Comparison of ENCODE assay signal across 10 cellular contexts in genomic region chr20:49685161-49685601, GRCh38. TPM values are rescaled to one million over a fixed set of nuclear protein-coding genes. Genes with fewer than 3 reads are reported as not detected.
DNase-seq lines count a peak whose midpoint lies in the region; ATAC-seq, FAIRE-seq and TF ChIP-seq lines count a peak whose summit lies in the region.
"Had no signal": no experiment of that assay in that cellular context is flagged by ENCODE, and none has a peak within 500 bp of the region (broad histone marks: within the 10 kb centered on the region; RNA-seq: fewer than 3 reads in every experiment).

No MANE protein-coding gene starts in this region.

- CTCF ChIA-PET in activated CD8-positive, alpha-beta memory T cell treated with anti-CD3 and anti-CD28 coated beads, Interleukin-2, amount 10 ng/mL, durations not matched to agents 7 days and 5 days (lab: Charles Lee), result no interaction called here
- CTCF ChIA-PET in HepG2 (lab: Yijun Ruan, JAX; ENCODE audit: low intra/inter-chr PET ratio, low total read pairs), result no interaction called here

- intact Hi-C loops in activated T-helper 2 cell treated with anti-CD3 and anti-CD28 coated beads, Interferon-gamma antibody, Interleukin-2, Interleukin-4, amounts not matched to agents 10 μg/mL and 5 μg/mL and 100 μg/mL, durations not matched to agents 14 hours and 24 hours and 36 hours (cut with micrococcal nuclease), result no loop called here
- intact Hi-C loops in HepG2 (cut with micrococcal nuclease; ENCODE audit: unreplicated experiment) (no loop called here), tibial artery (cut with DNase I; ENCODE audit: low total_unique reads) (no loop called here)

- no peak overlapping the region for H3K27ac ChIP-seq in HepG2 (ENCODE audit: extremely low read length, insufficient read depth, low read length)
- peak overlapping the region; percentile 48 to 54 for H3K27ac ChIP-seq in tibial artery

- H3K9ac ChIP-seq in HepG2 (ENCODE audit: insufficient read depth, low read depth, low read length), result no peak overlapping the region

- TF ChIP-seq RAD21 in HepG2 (CRISPR knock-in tag; IDR thresholded peaks at IDR 0.05), result no peak

- H3K27me3 ChIP-seq in HepG2 (ENCODE audit: control insufficient read depth in 1 of 2, insufficient read depth in 2 of 2, low read length in 2 of 2) (no peaks in the 10 kb centered on the region), tibial artery (no peaks in the 10 kb centered on the region)
- H3K27me3 ChIP-seq: spleen had no signal

- POLR2A ChIA-PET in HepG2 (lab: Yijun Ruan, JAX), result interaction anchor here (1.4 kb wide), 1 partner anchor 10 kb away, joined by 6 read pairs; no protein-coding TSS in a partner anchor

- H3K36me3 Mint-ChIP-seq in activated CD8-positive, alpha-beta memory T cell treated with anti-CD3 and anti-CD28 coated beads, Interleukin-2, amount 10 ng/mL, durations not matched to agents 7 days and 5 days, result peaks cover 10% of the 10 kb centered on the region
- peaks cover 25% of the 10 kb centered on the region for H3K36me3 Mint-ChIP-seq in activated T-helper 2 cell treated with anti-CD3 and anti-CD28 coated beads, Interferon-gamma antibody, Interleukin-2, Interleukin-4, amounts not matched to agents 10 μg/mL and 5 μg/mL and 100 μg/mL, durations not matched to agents 14 hours and 24 hours and 36 hours (ENCODE audit: low read depth)

- H3K4me3 ChIP-seq in HepG2 (replicated peaks in 1 of 3; ENCODE audit: insufficient read depth in 1 of 3, low read depth in 2 of 3, low read length in 3 of 3) (no peak overlapping the region), tibial artery (no peak overlapping the region)
- H3K4me3 ChIP-seq: spleen had no signal

- H4K20me1 ChIP-seq in HepG2 (ENCODE audit: insufficient read depth, low read length), result no peaks in the 10 kb centered on the region; the same call in 1 of the 2 replicates

- peaks cover 49% of the 10 kb centered on the region for H3K4me1 Mint-ChIP-seq in activated CD8-positive, alpha-beta memory T cell treated with anti-CD3 and anti-CD28 coated beads, Interleukin-2, amount 10 ng/mL, durations not matched to agents 7 days and 5 days
- peaks cover 38% of the 10 kb centered on the region for H3K4me1 Mint-ChIP-seq in activated T-helper 2 cell treated with anti-CD3 and anti-CD28 coated beads, Interferon-gamma antibody, Interleukin-2, Interleukin-4, amounts not matched to agents 10 μg/mL and 5 μg/mL and 100 μg/mL, durations not matched to agents 14 hours and 24 hours and 36 hours (ENCODE audit: low read depth)

- in situ Hi-C loops in HepG2 (cut with HindIII; ENCODE audit: extremely low pct_ligation_motif_present, low pct_unique_long_range_greater_than_20kb), result no loop called here

- peaks cover 1 to 17% of the 10 kb centered on the region in 2 experiments; a peak in 4 of 5 replicates for H3K36me3 ChIP-seq in HepG2 (replicated peaks in 1 of 2; ENCODE audit: control insufficient read depth in 1 of 2, insufficient read depth in 2 of 2, low read length in 2 of 2)
- peaks cover 0 to 4% (median 0%) of the 10 kb centered on the region in 3 donors for H3K36me3 ChIP-seq in tibial artery

- FAIRE-seq in HepG2 (lab: Jason Lieb, UNC) (no peak), HTR-8/SVneo (lab: Jason Lieb, UNC) (no peak)
- FAIRE-seq: GM18507 had no signal

- DNase-seq in activated CD8-positive, alpha-beta memory T cell treated with anti-CD3 and anti-CD28 coated beads, Interleukin-2, amount 10 ng/mL, durations not matched to agents 7 days and 5 days, result no peak
- no peak for DNase-seq in activated CD8-positive, alpha-beta memory T cell treated with anti-CD3 and anti-CD28 coated beads, Interleukin-2, amount 50 U/mL, for 4 hours
- no peak for DNase-seq in activated T-helper 2 cell treated with anti-CD3 and anti-CD28 coated beads, Interferon-gamma antibody, Interleukin-2, Interleukin-4, amounts not matched to agents 10 μg/mL and 5 μg/mL and 100 μg/mL, durations not matched to agents 14 hours and 24 hours and 36 hours (ENCODE audit: low spot score)
- DNase-seq in HepG2 (ENCODE audit: low spot score) (no peak), tibial artery (no peak), HTR-8/SVneo (ENCODE audit: insufficient read length, low spot score) (no peak), hepatic stellate cell (ENCODE audit: low spot score) (no peak)
- DNase-seq in stimulated activated CD4-positive, alpha-beta T cell treated with anti-CD3 and anti-CD28 coated beads, Interleukin-15, amount 100 ng/mL, for 24 hours, result no peak
- DNase-seq: spleen had no signal

- no peak overlapping the region for H3K4me3 Mint-ChIP-seq in activated CD8-positive, alpha-beta memory T cell treated with anti-CD3 and anti-CD28 coated beads, Interleukin-2, amount 10 ng/mL, durations not matched to agents 7 days and 5 days
- H3K4me3 Mint-ChIP-seq in activated T-helper 2 cell treated with anti-CD3 and anti-CD28 coated beads, Interferon-gamma antibody, Interleukin-2, Interleukin-4, amounts not matched to agents 10 μg/mL and 5 μg/mL and 100 μg/mL, durations not matched to agents 14 hours and 24 hours and 36 hours (ENCODE audit: low read depth), result no peak overlapping the region

- WGBS in HepG2 (ENCODE audit: low lambda C conversion rate), result 77% methylated on average over 4 of the region's 4 CpGs

- TF ChIP-seq EP300 in HepG2 (IDR thresholded peaks at IDR 0.05; ENCODE audit: low read depth in 2 of 2, low read length in 2 of 2) (no peak), HepG2 (CRISPR knock-in tag; IDR thresholded peaks at IDR 0.05; ENCODE audit: borderline replicate concordance) (no peak)

- H2AFZ ChIP-seq in HepG2 (ENCODE audit: low read length), result no peak overlapping the region

- no peaks in the 10 kb centered on the region for H3K27me3 Mint-ChIP-seq in activated CD8-positive, alpha-beta memory T cell treated with anti-CD3 and anti-CD28 coated beads, Interleukin-2, amount 10 ng/mL, durations not matched to agents 7 days and 5 days
- H3K27me3 Mint-ChIP-seq in activated T-helper 2 cell treated with anti-CD3 and anti-CD28 coated beads, Interferon-gamma antibody, Interleukin-2, Interleukin-4, amounts not matched to agents 10 μg/mL and 5 μg/mL and 100 μg/mL, durations not matched to agents 14 hours and 24 hours and 36 hours (ENCODE audit: low read depth), result no peaks in the 10 kb centered on the region

- H3K9me3 Mint-ChIP-seq in activated CD8-positive, alpha-beta memory T cell treated with anti-CD3 and anti-CD28 coated beads, Interleukin-2, amount 10 ng/mL, durations not matched to agents 7 days and 5 days (ENCODE audit: low read depth), result no peaks in the 10 kb centered on the region
- H3K9me3 Mint-ChIP-seq in activated T-helper 2 cell treated with anti-CD3 and anti-CD28 coated beads, Interferon-gamma antibody, Interleukin-2, Interleukin-4, amounts not matched to agents 10 μg/mL and 5 μg/mL and 100 μg/mL, durations not matched to agents 14 hours and 24 hours and 36 hours, result no peaks in the 10 kb centered on the region

- peak overlapping the region; percentile 38 for H3K27ac Mint-ChIP-seq in activated CD8-positive, alpha-beta memory T cell treated with anti-CD3 and anti-CD28 coated beads, Interleukin-2, amount 10 ng/mL, durations not matched to agents 7 days and 5 days
- H3K27ac Mint-ChIP-seq in activated T-helper 2 cell treated with anti-CD3 and anti-CD28 coated beads, Interferon-gamma antibody, Interleukin-2, Interleukin-4, amounts not matched to agents 10 μg/mL and 5 μg/mL and 100 μg/mL, durations not matched to agents 14 hours and 24 hours and 36 hours, result peak overlapping the region; percentile 12

- H3K4me2 ChIP-seq in HepG2 (ENCODE audit: low read depth, low read length), result no peak overlapping the region

- TF ChIP-seq CTCF in HepG2 (CRISPR knock-in tag; IDR thresholded peaks at IDR 0.05) (no peak), tibial artery (IDR thresholded peaks at IDR 0.05) (no peak)

- peaks cover 95% of the 10 kb centered on the region for H3K79me2 ChIP-seq in HepG2 (ENCODE audit: insufficient read depth, low read length)

- peak; percentile 27 for ATAC-seq in activated CD8-positive, alpha-beta memory T cell treated with anti-CD3 and anti-CD28 coated beads, Interleukin-2, amount 10 ng/mL, durations not matched to agents 7 days and 5 days
- no peak for ATAC-seq in HepG2

- BruUV-seq in HepG2 (replicated peaks; lab: Mats Ljungman, UMichigan), result no TSS peak

- no peak for TF ChIP-seq POLR2A in HepG2 (IDR thresholded peaks at IDR 0.05; ENCODE audit: insufficient read depth in 1 of 2, low read depth in 2 of 2, low read length in 2 of 2)

- H3K9me3 ChIP-seq in HepG2 (ENCODE audit: low read length) (no peaks in the 10 kb centered on the region), tibial artery (no peaks in the 10 kb centered on the region)
- H3K9me3 ChIP-seq: spleen had no signal

- H3K4me1 ChIP-seq in HepG2 (ENCODE audit: insufficient read depth, low read length), result peaks cover 89% of the 10 kb centered on the region
- H3K4me1 ChIP-seq in tibial artery, result peaks cover 0 to 57% (median 34%) of the 10 kb centered on the region in 4 donors

RNA-seq across cellular contexts. Expression of gene B4GALT5, which starts 28.5 kb away (rescaled TPM):
- total RNA-seq in activated CD8-positive, alpha-beta memory T cell treated with anti-CD3 and anti-CD28 coated beads, Interleukin-2, amount 10 ng/mL, durations not matched to agents 7 days and 5 days, result 10 to 100 TPM; 28.1 to 30.9 TPM
- 39.4 TPM in 2 replicates for total RNA-seq in activated T-helper 2 cell treated with anti-CD3 and anti-CD28 coated beads, Interferon-gamma antibody, Interleukin-2, Interleukin-4, amounts not matched to agents 10 μg/mL and 5 μg/mL and 100 μg/mL, durations not matched to agents 14 hours and 24 hours and 36 hours
- total RNA-seq in HepG2 (2016; rRNA removed; fragmentation: Illumina TruSeq; extraction: Trizol), result 26.7 and 30.9 TPM in 2 replicates
- 8.0 and 8.5 TPM in 2 replicates for total RNA-seq in HepG2 (2016; cell fraction: cytosol; rRNA removed; fragmentation: Illumina TruSeq; extraction: Trizol; ENCODE audit: low read depth)
- total RNA-seq in HepG2 (2016; cell fraction: insoluble cytoplasmic fraction; rRNA removed; fragmentation: Illumina TruSeq; extraction: Trizol), result 22.9 and 29.9 TPM in 2 replicates
- total RNA-seq in HepG2 (2016; cell fraction: membrane; rRNA removed; fragmentation: Illumina TruSeq; extraction: Trizol), result 33.9 and 36.1 TPM in 2 replicates
- total RNA-seq in HepG2 (2016; cell fraction: nucleus; rRNA removed; fragmentation: Illumina TruSeq; extraction: Trizol), result 27.2 and 29.5 TPM in 2 replicates
- 27.3 and 29.3 TPM in 2 replicates for polyA plus RNA-seq in HepG2 (2011; rRNA removed)
- polyA plus RNA-seq in HepG2 (2011; cell fraction: cytosol; rRNA removed), result 18.3 and 27.5 TPM in 2 replicates
- polyA plus RNA-seq in HepG2 (2011; cell fraction: nucleus; rRNA removed), result 11.9 and 15.8 TPM in 2 replicates
- 18.1 and 19.7 TPM in 2 replicates for polyA plus RNA-seq in HepG2 (2012)
- 5.4 and 5.7 TPM in 2 replicates for polyA plus RNA-seq in HepG2 (2016; cell fraction: cytosol; fragmentation: Illumina TruSeq; extraction: Trizol; ENCODE audit: low read depth)
- 22.6 and 24.2 TPM in 2 replicates for polyA plus RNA-seq in HepG2 (2016; cell fraction: insoluble cytoplasmic fraction; fragmentation: Illumina TruSeq; extraction: Trizol; ENCODE audit: low read depth)
- polyA plus RNA-seq in HepG2 (2016; cell fraction: membrane; fragmentation: Illumina TruSeq; extraction: Trizol; ENCODE audit: low read depth), result 22.9 and 23.5 TPM in 2 replicates
- 42.1 and 46.2 TPM in 2 replicates for polyA plus RNA-seq in HepG2 (2016; cell fraction: nucleus; fragmentation: Illumina TruSeq; extraction: Trizol; ENCODE audit: insufficient read depth, low read depth)
- polyA minus RNA-seq in HepG2 (2011; rRNA and poly(A)+ RNA removed; ENCODE audit: low replicate concordance), result 38.2 and 60.8 TPM in 2 replicates
- 22.1 and 24.1 TPM in 2 replicates for polyA minus RNA-seq in HepG2 (2011; cell fraction: cytosol; rRNA and poly(A)+ RNA removed)
- polyA minus RNA-seq in HepG2 (2011; cell fraction: nucleus; rRNA and poly(A)+ RNA removed), result 13.5 and 18.5 TPM in 2 replicates
